8 cellular contexts compared by ENCODE assay signal in genomic region chr10:102120142-102120986, GRCh38.
DNase-seq lines count a peak whose midpoint lies in the region; ATAC-seq and TF ChIP-seq lines count a peak whose summit lies in the region.

Gene LDB1 (minus strand): TSS chr10:102120368. CDS start chr10:102120110, 258 bp downstream.

- peak; percentile 67 for ATAC-seq in HG02885 (IDR thresholded peaks at IDR 0.05; ENCODE audit: poor library complexity, unreplicated experiment)

- peak within 1 kb of the TSS; percentile 85 for H3K4me3 ChIP-seq in WI38 (ENCODE audit: low read depth, low read length)
- H3K4me3 ChIP-seq in skin epidermis: peak within 1 kb of the TSS; percentile 50 to 76 (median 73)

- DNase-seq in NCI-H1105 treated with DMSO at 0.1 percent for 48 hours (lab: John Stamatoyannopoulos, UW) (peak; percentile 43), NCI-H1105 (lab: John Stamatoyannopoulos, UW) (no peak), NCI-H2171 (lab: John Stamatoyannopoulos, UW) (peak; percentile 70), caudate nucleus (lab: John Stamatoyannopoulos, UW) (peak in 59 of 61 donors; percentile 31 to 90 (median 80)), iPS-NIHi7 (ENCODE audit: extremely low spot score) (peak; percentile 56)

- TF ChIP-seq CTCF in WI38 (IDR thresholded peaks at IDR 0.05; ENCODE audit: low read depth, low read length): no peak

- H3K27ac ChIP-seq in caudate nucleus (ENCODE audit: low read depth, low read length): peak within 1 kb of the TSS; percentile 96
- peak within 1 kb of the TSS; percentile 76 to 99 (median 96) for H3K27ac ChIP-seq in skin epidermis
